ENCODE assay signal across 8 cellular contexts in genomic region chr9:15423328-15423985, GRCh38. TPM values are rescaled to one million over a fixed set of nuclear protein-coding genes. Genes with fewer than 3 reads are reported as not detected.
DNase-seq lines count a peak whose midpoint lies in the region; ATAC-seq and TF ChIP-seq lines count a peak whose summit lies in the region.

No MANE protein-coding gene starts in this region.

- in situ Hi-C loops in GM13977 (cut with MboI; ENCODE audit: low pct_unique_long_range_greater_than_20kb, low sequenced_read_pairs, unreplicated experiment) = no loop called here

- H3K36me3 Mint-ChIP-seq in nephron (ENCODE audit: low read depth) = peaks cover 38% of the 10 kb centered on the region

- H3K4me3 Mint-ChIP-seq in nephron = peak overlapping the region; percentile 96 to 99 (median 97)

- no peak for ATAC-seq in GM21447 (IDR thresholded peaks at IDR 0.05; ENCODE audit: unreplicated experiment)

- H3K4me1 ChIP-seq in ACC112 (ENCODE audit: control insufficient read depth, insufficient read depth, low read length, unreplicated experiment) (peaks cover 8% of the 10 kb centered on the region), SJSA1 (replicated peaks) (0 out of 2 replicates have a peak, but pooled peaks cover 3% of the 10 kb centered on the region)

- H3K27me3 Mint-ChIP-seq in nephron (ENCODE audit: low read depth) = no peaks in the 10 kb centered on the region

- H2AFZ ChIP-seq in ACC112 (ENCODE audit: low read length, unreplicated experiment) = peak overlapping the region; percentile 19

- peak overlapping the region; percentile 96 to 99 (median 97) for H3K27ac Mint-ChIP-seq in nephron

- H3K9me3 ChIP-seq in SJSA1 (replicated peaks) = no peaks in the 10 kb centered on the region

- H3K79me2 ChIP-seq in ACC112 (ENCODE audit: control insufficient read depth, insufficient read depth, low read length, unreplicated experiment) = peaks cover 50% of the 10 kb centered on the region

- H3K4me3 ChIP-seq in ACC112 (ENCODE audit: low read depth, low read length) = peak overlapping the region; percentile 95
- peak overlapping the region; percentile 69 for H3K4me3 ChIP-seq in SJSA1

- H3K9me3 Mint-ChIP-seq in nephron = no peaks in the 10 kb centered on the region

- TF ChIP-seq CTCF in GM13977 (IDR thresholded peaks at IDR 0.05; ENCODE audit: extremely low read depth, insufficient read depth, missing control alignments) (no peak), nephron (IDR thresholded peaks at IDR 0.05; ENCODE audit: unreplicated experiment in 3 of 3) (peak; percentile 19 to 33 (median 29))

- H3K27me3 ChIP-seq in ACC112 (ENCODE audit: insufficient read depth, low read length) (no peaks in the 10 kb centered on the region), SJSA1 (replicated peaks) (no peaks in the 10 kb centered on the region)

- H3K27ac ChIP-seq in ACC112 (ENCODE audit: low read depth, low read length) (no peak overlapping the region), SJSA1 (no peak overlapping the region), epithelial cell of prostate (peak overlapping the region; percentile 63)

- H3K36me3 ChIP-seq in ACC112 (ENCODE audit: insufficient read depth, low read length) (peaks cover 14% of the 10 kb centered on the region), SJSA1 (peaks cover 12% of the 10 kb centered on the region)

- peaks cover 35% of the 10 kb centered on the region for H3K4me1 Mint-ChIP-seq in nephron

- DNase-seq in GM13977 (ENCODE audit: low spot score) (peak; percentile 52), SJSA1 (ENCODE audit: low read depth in 1 of 2, low spot score in 2 of 2) (no peak), epithelial cell of prostate (ENCODE audit: low read depth, low spot score) (no peak), OCI-M2 (lab: John Stamatoyannopoulos, UW; ENCODE audit: unreplicated experiment) (no peak)
- DNase-seq in activated effector memory CD4-positive, alpha-beta T cell treated with anti-CD3 and anti-CD28 coated beads, Interleukin-2, amount 50 U/mL, for 16 hours = no peak

RNA-seq across cellular contexts. Expression of gene SNAPC3, which starts 0.8 kb away (rescaled TPM):
- 32.3 and 70.2 TPM in 2 replicates for total RNA-seq in SJSA1 (2014; rRNA removed; shearing (Covaris generic))
